Comparison of ENCODE assay signal across 20 cellular contexts in genomic region chr4:152431287-152431686, GRCh38.
DNase-seq lines count a peak whose midpoint lies in the region; ATAC-seq, FAIRE-seq and TF ChIP-seq lines count a peak whose summit lies in the region.
"Had no signal": no experiment of that assay in that cellular context is flagged by ENCODE, and none has a peak within 500 bp of the region (broad histone marks: within the 10 kb centered on the region; RNA-seq: fewer than 3 reads in every experiment).

No MANE protein-coding gene starts in this region.

- DNase-seq in CD4-positive, CD25-positive, alpha-beta regulatory T cell, result no peak
- no peak for DNase-seq in GM19239 (ENCODE audit: insufficient read length, low spot score)
- no peak for DNase-seq in WTC11 (ENCODE audit: low spot score)
- peak; percentile 40 for DNase-seq in HepG2 (ENCODE audit: low spot score)
- DNase-seq in amniotic stem cell (lab: John Stamatoyannopoulos, UW), result no peak
- DNase-seq in RKO (ENCODE audit: low spot score), result no peak
- no peak for DNase-seq in HCEC 1CT
- DNase-seq: DND-41, GDM1, NCI-H1436 treated with DMSO at 0.1 percent for 48 hours, NCI-H2107, NCI-H446 treated with DMSO at 0.1 percent for 48 hours, NCI-H774, Peyer's patch, SHP77 had no signal

- peaks cover 3% of the 10 kb centered on the region for H3K36me3 ChIP-seq in CD4-positive, CD25-positive, alpha-beta regulatory T cell (ENCODE audit: control insufficient read depth, insufficient read depth, low read length)
- H3K36me3 ChIP-seq in HepG2 (replicated peaks in 1 of 2; ENCODE audit: control insufficient read depth in 1 of 2, insufficient read depth in 2 of 2, low read length in 2 of 2), result no peaks in the 10 kb centered on the region; a peak in 1 of 5 replicates
- H3K36me3 ChIP-seq: Peyer's patch had no signal

- H3K27me3 Mint-ChIP-seq in CD4-positive, CD25-positive, alpha-beta regulatory T cell, result no peaks in the 10 kb centered on the region
- H3K27me3 Mint-ChIP-seq in WTC11 (ENCODE audit: low read depth), result no peaks in the 10 kb centered on the region

- no peak for TF ChIP-seq RAD21 in HepG2 (CRISPR knock-in tag; IDR thresholded peaks at IDR 0.05)

- TF ChIP-seq EP300 in HepG2 (IDR thresholded peaks at IDR 0.05; ENCODE audit: low read depth in 2 of 2, low read length in 2 of 2) (no peak), HepG2 (CRISPR knock-in tag; IDR thresholded peaks at IDR 0.05; ENCODE audit: borderline replicate concordance) (no peak)

- H3K9me3 ChIP-seq in CD4-positive, CD25-positive, alpha-beta regulatory T cell (ENCODE audit: control insufficient read depth in 2 of 2, low read length in 2 of 2), result no peaks in the 10 kb centered on the region
- H3K9me3 ChIP-seq in HepG2 (ENCODE audit: low read length), result no peaks in the 10 kb centered on the region
- H3K9me3 ChIP-seq: Peyer's patch had no signal

- POLR2A ChIA-PET in WTC11 (lab: Charles Lee) (no interaction called here), HepG2 (lab: Yijun Ruan, JAX) (no interaction called here)

- H3K36me3 Mint-ChIP-seq in CD4-positive, CD25-positive, alpha-beta regulatory T cell, result peaks cover 17% of the 10 kb centered on the region
- H3K36me3 Mint-ChIP-seq in WTC11, result no peaks in the 10 kb centered on the region

- no peak overlapping the region for H3K27ac ChIP-seq in CD4-positive, CD25-positive, alpha-beta regulatory T cell (ENCODE audit: insufficient read depth, low read length, poor library complexity, severe bottlenecking)
- H3K27ac ChIP-seq in HepG2 (ENCODE audit: extremely low read length, insufficient read depth, low read length), result peak overlapping the region; percentile 27
- H3K27ac ChIP-seq: Peyer's patch had no signal

- H3K9me3 Mint-ChIP-seq in CD4-positive, CD25-positive, alpha-beta regulatory T cell, result no peaks in the 10 kb centered on the region
- no peaks in the 10 kb centered on the region for H3K9me3 Mint-ChIP-seq in WTC11
- H3K9me3 Mint-ChIP-seq: CD14-positive monocyte had no signal

- H3K4me2 ChIP-seq in HepG2 (ENCODE audit: low read depth, low read length), result no peak overlapping the region

- peak; percentile 74 for FAIRE-seq in GM19239 (lab: Jason Lieb, UNC)
- no peak for FAIRE-seq in HepG2 (lab: Jason Lieb, UNC)
- FAIRE-seq: K562 had no signal

- H3K4me3 Mint-ChIP-seq in CD4-positive, CD25-positive, alpha-beta regulatory T cell, result no peak overlapping the region
- no peak overlapping the region; the same call in 1 of the 2 replicates for H3K4me3 Mint-ChIP-seq in WTC11
- H3K4me3 Mint-ChIP-seq: CD14-positive monocyte had no signal

- no peak for TF ChIP-seq POLR2A in HepG2 (IDR thresholded peaks at IDR 0.05; ENCODE audit: insufficient read depth in 1 of 2, low read depth in 2 of 2, low read length in 2 of 2)

- no peaks in the 10 kb centered on the region for H4K20me1 ChIP-seq in HepG2 (ENCODE audit: insufficient read depth, low read length)

- BruUV-seq in HepG2 (replicated peaks; lab: Mats Ljungman, UMichigan), result no TSS peak

- peak overlapping the region in 2 of 3 donors; percentile 5 to 74 for H3K27ac Mint-ChIP-seq in CD4-positive, CD25-positive, alpha-beta regulatory T cell
- H3K27ac Mint-ChIP-seq in WTC11, result peak overlapping the region; percentile 66

- no peak overlapping the region for H3K9ac ChIP-seq in HepG2 (ENCODE audit: insufficient read depth, low read depth, low read length)

- H3K4me1 Mint-ChIP-seq in CD4-positive, CD25-positive, alpha-beta regulatory T cell, result peaks cover 15 to 55% (median 38%) of the 10 kb centered on the region in 4 donors
- peaks cover 43% of the 10 kb centered on the region for H3K4me1 Mint-ChIP-seq in WTC11

- ATAC-seq in CD4-positive, CD25-positive, alpha-beta regulatory T cell (ENCODE audit: low read depth in 2 of 2), result no peak
- ATAC-seq in WTC11 (peak; percentile 36), HepG2 (no peak), HG03520 (IDR thresholded peaks at IDR 0.05; ENCODE audit: unreplicated experiment) (no peak)
- ATAC-seq: HCT116, K562, SK-N-SH treated with all-trans-retinoic acid at 6 μM for 48 hours had no signal

- no peaks in the 10 kb centered on the region for H3K27me3 ChIP-seq in CD4-positive, CD25-positive, alpha-beta regulatory T cell (ENCODE audit: control insufficient read depth, insufficient read depth, low read length)
- H3K27me3 ChIP-seq in HepG2 (ENCODE audit: control insufficient read depth in 1 of 2, insufficient read depth in 2 of 2, low read length in 2 of 2), result no peaks in the 10 kb centered on the region
- H3K27me3 ChIP-seq: Peyer's patch had no signal

- in situ Hi-C loops in HepG2 (cut with HindIII; ENCODE audit: extremely low pct_ligation_motif_present, low pct_unique_long_range_greater_than_20kb), result no loop called here

- TF ChIP-seq CTCF in WTC11 (IDR thresholded peaks at IDR 0.05), result no peak
- no peak for TF ChIP-seq CTCF in HepG2 (CRISPR knock-in tag; IDR thresholded peaks at IDR 0.05)

- intact Hi-C loops in HepG2 (cut with micrococcal nuclease; ENCODE audit: unreplicated experiment), result no loop called here

- H3K4me3 ChIP-seq in CD4-positive, CD25-positive, alpha-beta regulatory T cell (ENCODE audit: low read depth, low read length), result no peak overlapping the region
- H3K4me3 ChIP-seq in HepG2 (replicated peaks in 1 of 3; ENCODE audit: insufficient read depth in 1 of 3, low read depth in 2 of 3, low read length in 3 of 3), result no peak overlapping the region
- H3K4me3 ChIP-seq: K562, Peyer's patch had no signal

- peaks cover 2% of the 10 kb centered on the region for H3K79me2 ChIP-seq in HepG2 (ENCODE audit: insufficient read depth, low read length)

- H3K4me1 ChIP-seq in CD4-positive, CD25-positive, alpha-beta regulatory T cell (ENCODE audit: control insufficient read depth, insufficient read depth, low read length, poor library complexity, severe bottlenecking), result peaks cover 8% of the 10 kb centered on the region
- peaks cover 29% of the 10 kb centered on the region for H3K4me1 ChIP-seq in HepG2 (ENCODE audit: insufficient read depth, low read length)
- H3K4me1 ChIP-seq: Peyer's patch had no signal

- CTCF ChIA-PET in WTC11 (lab: Charles Lee) (interaction anchor here (0.8 kb wide), 1 partner anchor 23 kb away, joined by 3 read pairs; no protein-coding TSS in a partner anchor), HepG2 (lab: Yijun Ruan, JAX; ENCODE audit: low intra/inter-chr PET ratio, low total read pairs) (no interaction called here)

- H2AFZ ChIP-seq in HepG2 (ENCODE audit: low read length), result no peak overlapping the region

TF ChIP-seq in WTC11, 78 proteins besides CTCF, POLR2A, EP300 and RAD21 (continues in another document):
- TF ChIP-seq PRDM15 (CRISPR knock-in tag; IDR thresholded peaks at IDR 0.05), result no peak

TF ChIP-seq in HepG2, 621 proteins besides CTCF, POLR2A, EP300 and RAD21:
- TF ChIP-seq ERF (CRISPR knock-in tag; IDR thresholded peaks at IDR 0.05), result no peak
- TF ChIP-seq ELF3 (CRISPR knock-in tag; IDR thresholded peaks at IDR 0.05), result peak; percentile 49
- TF ChIP-seq ATAD3A (CRISPR knock-in tag; IDR thresholded peaks at IDR 0.05), result no peak
- no peak for TF ChIP-seq ZNF614 (CRISPR knock-in tag; IDR thresholded peaks at IDR 0.05; ENCODE audit: borderline replicate concordance)
